ENCODE assay signal across 23 cellular contexts in genomic region chr10:49278497-49278902, GRCh38. TPM values are rescaled to one million over a fixed set of nuclear protein-coding genes. Genes with fewer than 3 reads are reported as not detected.
"Had no signal": no experiment of that assay in that cellular context is flagged by ENCODE, and none has a peak within 500 bp of the region (broad histone marks: within the 10 kb centered on the region; RNA-seq: fewer than 3 reads in every experiment).

No MANE protein-coding gene starts in this region.

- ATAC-seq: activated naive CD4-positive, alpha-beta T cell treated with anti-CD3 and anti-CD28 coated beads, Interleukin-2, amount 50 U/mL, for 72 hours; effector memory CD8-positive, alpha-beta T cell; left lobe of liver had no signal

- H3K36me3 ChIP-seq: brain microvascular endothelial cell, colonic mucosa, esophagus muscularis mucosa, stomach, suprapubic skin, transverse colon, uterus had no signal

- DNase-seq: activated CD4-positive, alpha-beta T cell treated with anti-CD3 and anti-CD28 coated beads for 1 hour; activated T-cell treated with anti-CD3 and anti-CD28 coated beads, Interleukin-2, amount 50 U/mL, for 1 hour; aorta; brain microvascular endothelial cell; colonic mucosa; dorsolateral prefrontal cortex; effector memory CD8-positive, alpha-beta T cell; kidney; nucleus accumbens; posterior cingulate gyrus; stimulated activated CD4-positive, alpha-beta T cell treated with anti-CD3 and anti-CD28 coated beads, Interleukin-12 subunit alpha, Interleukin-12 subunit beta, amount 100 ng/mL, for 4 hours; stomach; T-helper 9 cell; transverse colon; uterus had no signal

- H3K27me3 ChIP-seq: brain microvascular endothelial cell, colonic mucosa, suprapubic skin, transverse colon, uterus had no signal

- H3K4me1 ChIP-seq: colonic mucosa, stomach, suprapubic skin, transverse colon, uterus had no signal

- H3K4me3 ChIP-seq: colonic mucosa, dorsolateral prefrontal cortex, esophagus muscularis mucosa, stomach, suprapubic skin, transverse colon, uterus had no signal

- H3K9me3 ChIP-seq: colonic mucosa, esophagus muscularis mucosa, stomach, suprapubic skin, transverse colon, uterus had no signal

- FAIRE-seq: frontal cortex, kidney had no signal

- H3K27ac ChIP-seq: brain microvascular endothelial cell, colonic mucosa, dorsolateral prefrontal cortex, esophagus muscularis mucosa, stomach, suprapubic skin, transverse colon, uterus had no signal

RNA-seq across cellular contexts. Expression of gene C10orf71, which starts 20.5 kb away (rescaled TPM):
- total RNA-seq: activated naive CD4-positive, alpha-beta T cell treated with anti-CD3 and anti-CD28 coated beads, Interleukin-2, amount 50 U/mL, for 72 hours; colonic mucosa; frontal cortex; kidney; left lobe of liver; lung microvascular endothelial cell; renal cortical epithelial cell; suprapubic skin; T-helper 1 cell treated with Interleukin-12 subunit alpha and Interleukin-12 subunit beta and Interleukin-4 antibody, amounts not matched to agents 30 ng/mL and 1 ng/mL, for 36 hours; uterus had no signal
- polyA plus RNA-seq: stomach had no signal
